Comparison of ENCODE assay signal across 27 cellular contexts in genomic region chr14:64577211-64577610, GRCh38. TPM values are rescaled to one million over a fixed set of nuclear protein-coding genes. Genes with fewer than 3 reads are reported as not detected.
"Had no signal": no experiment of that assay in that cellular context is flagged by ENCODE, and none has a peak within 500 bp of the region (broad histone marks: within the 10 kb centered on the region; RNA-seq: fewer than 3 reads in every experiment).

No MANE protein-coding gene starts in this region.

- H3K36me3 ChIP-seq: left lung, lower lobe of right lung, pancreas, prostate gland, spleen, suprapubic skin, thoracic aorta, tibial artery, vagina had no signal

- H3K27ac ChIP-seq: hepatocyte, left lung, lower lobe of right lung, pancreas, prostate gland, skin epidermis, spleen, suprapubic skin, thoracic aorta, tibial artery, vagina had no signal

- H2AFZ ChIP-seq: hepatocyte had no signal

- H3K4me3 Mint-ChIP-seq: naive thymus-derived CD8-positive, alpha-beta T cell; stimulated activated effector memory CD8-positive, alpha-beta T cell treated with anti-CD3 and anti-CD28 coated beads, Interleukin-12 subunit alpha, Interleukin-12 subunit beta, amount 100 ng/mL, for 72 hours; stimulated activated naive CD8-positive, alpha-beta T cell treated with anti-CD3 and anti-CD28 coated beads, Interleukin-15, Interleukin-2, amounts not matched to agents 100 ng/mL and 50 ng/mL, for 24 hours; type B pancreatic cell had no signal

- H3K36me3 Mint-ChIP-seq: naive thymus-derived CD8-positive, alpha-beta T cell; stimulated activated effector memory CD8-positive, alpha-beta T cell treated with anti-CD3 and anti-CD28 coated beads, Interleukin-12 subunit alpha, Interleukin-12 subunit beta, amount 100 ng/mL, for 72 hours; type B pancreatic cell had no signal

- H3K4me1 Mint-ChIP-seq: naive thymus-derived CD8-positive, alpha-beta T cell; stimulated activated effector memory CD8-positive, alpha-beta T cell treated with anti-CD3 and anti-CD28 coated beads, Interleukin-12 subunit alpha, Interleukin-12 subunit beta, amount 100 ng/mL, for 72 hours had no signal

- H3K27me3 Mint-ChIP-seq: naive thymus-derived CD8-positive, alpha-beta T cell; stimulated activated naive CD8-positive, alpha-beta T cell treated with anti-CD3 and anti-CD28 coated beads, Interleukin-15, Interleukin-2, amounts not matched to agents 100 ng/mL and 50 ng/mL, for 24 hours; type B pancreatic cell had no signal

- H3K27ac Mint-ChIP-seq: naive thymus-derived CD8-positive, alpha-beta T cell; stimulated activated effector memory CD8-positive, alpha-beta T cell treated with anti-CD3 and anti-CD28 coated beads, Interleukin-12 subunit alpha, Interleukin-12 subunit beta, amount 100 ng/mL, for 72 hours; stimulated activated naive CD8-positive, alpha-beta T cell treated with anti-CD3 and anti-CD28 coated beads, Interleukin-15, Interleukin-2, amounts not matched to agents 100 ng/mL and 50 ng/mL, for 24 hours; type B pancreatic cell had no signal

- H3K4me3 ChIP-seq: hepatocyte, left lung, lower lobe of right lung, pancreas, prostate gland, skin epidermis, spleen, suprapubic skin, thoracic aorta, tibial artery, vagina had no signal

- H3K27me3 ChIP-seq: hepatocyte, left lung, pancreas, spleen, suprapubic skin, tibial artery, vagina had no signal

- H3K79me2 ChIP-seq: hepatocyte had no signal

- H3K9me3 ChIP-seq: left lung, lower lobe of right lung, pancreas, prostate gland, spleen, suprapubic skin, thoracic aorta, tibial artery, vagina had no signal

- H3K4me2 ChIP-seq: hepatocyte had no signal

- ATAC-seq: left cardiac atrium; left lung; lower lobe of right lung; naive thymus-derived CD8-positive, alpha-beta T cell; pancreas; right cardiac atrium; sciatic nerve; stimulated activated effector memory CD8-positive, alpha-beta T cell treated with anti-CD3 and anti-CD28 coated beads, Interleukin-12 subunit alpha, Interleukin-12 subunit beta, amount 100 ng/mL, for 72 hours had no signal

- H3K9me3 Mint-ChIP-seq: naive thymus-derived CD8-positive, alpha-beta T cell; stimulated activated effector memory CD8-positive, alpha-beta T cell treated with anti-CD3 and anti-CD28 coated beads, Interleukin-12 subunit alpha, Interleukin-12 subunit beta, amount 100 ng/mL, for 72 hours; stimulated activated naive CD8-positive, alpha-beta T cell treated with anti-CD3 and anti-CD28 coated beads, Interleukin-15, Interleukin-2, amounts not matched to agents 100 ng/mL and 50 ng/mL, for 24 hours; type B pancreatic cell had no signal

- H3K4me1 ChIP-seq: left lung, lower lobe of right lung, pancreas, prostate gland, spleen, vagina had no signal

- FAIRE-seq: pancreas had no signal

- DNase-seq: islet precursor cell; kidney glomerular epithelial cell; left cardiac atrium; left lung; lower lobe of right lung; mammary epithelial cell; mesenchymal stem cell; naive thymus-derived CD8-positive, alpha-beta T cell; pancreas; posterior cingulate gyrus; retina; right cardiac atrium; spleen; stimulated activated CD4-positive, alpha-beta T cell treated with anti-CD3 and anti-CD28 coated beads, Interleukin-4, amount 100 ng/mL, for 24 hours; stimulated activated naive CD4-positive, alpha-beta T cell; tibial artery had no signal

RNA-seq across cellular contexts. Expression of gene PPP1R36, which starts 27.4 kb away (rescaled TPM):
- total RNA-seq: naive thymus-derived CD8-positive, alpha-beta T cell; thoracic aorta; vagina had no signal
- polyA plus RNA-seq: hepatocyte; naive thymus-derived CD8-positive, alpha-beta T cell; neural cell had no signal
